Comparison of ENCODE assay signal across 8 cellular contexts in the genomic region with DNA sequence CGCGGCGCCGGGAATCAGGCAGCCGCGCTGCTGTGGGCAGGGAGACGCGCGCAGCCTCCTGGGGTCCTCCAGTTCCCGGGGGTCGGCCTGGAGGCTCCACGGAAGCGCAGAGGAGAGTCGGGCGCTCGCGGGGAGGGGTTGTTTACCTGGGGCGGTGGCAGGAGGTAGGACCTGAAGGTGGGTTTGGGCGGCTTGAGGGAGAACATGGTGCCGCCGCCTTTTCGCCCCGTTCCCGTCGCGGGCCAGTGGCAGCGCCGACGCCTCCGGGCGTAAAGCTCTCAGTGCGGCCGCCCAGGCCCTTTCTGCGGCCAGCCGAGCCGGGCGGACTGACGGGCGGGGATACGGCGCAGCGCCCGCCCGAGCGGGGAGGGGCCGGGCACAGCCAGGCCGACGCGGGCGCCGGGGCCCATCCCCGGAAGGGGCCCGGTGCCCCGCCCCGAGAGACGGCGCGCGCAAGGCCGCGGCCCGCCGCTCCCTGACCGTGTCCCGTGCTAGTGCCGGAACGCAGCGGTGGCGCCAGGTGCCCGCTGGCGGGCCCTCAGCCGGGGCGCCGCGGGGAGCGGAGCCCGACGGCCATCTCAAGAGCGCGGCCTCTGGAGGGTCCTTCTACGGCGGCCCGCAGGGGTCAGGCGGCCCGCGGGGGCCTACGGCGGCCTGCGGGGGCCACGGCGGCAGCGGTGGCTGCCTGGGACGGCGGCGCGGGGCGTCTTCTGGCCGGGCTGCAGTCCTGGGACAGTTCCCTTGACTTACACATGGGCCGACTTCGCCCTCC. TPM values are rescaled to one million over a fixed set of nuclear protein-coding genes. Genes with fewer than 3 reads are reported as not detected.
A peak's percentile ranks its signal among the peaks of the same experiment; 100 is the strongest.
DNase-seq lines count a peak whose midpoint lies in the region; ATAC-seq and TF ChIP-seq lines count a peak whose summit lies in the region.

A gene with protein sequence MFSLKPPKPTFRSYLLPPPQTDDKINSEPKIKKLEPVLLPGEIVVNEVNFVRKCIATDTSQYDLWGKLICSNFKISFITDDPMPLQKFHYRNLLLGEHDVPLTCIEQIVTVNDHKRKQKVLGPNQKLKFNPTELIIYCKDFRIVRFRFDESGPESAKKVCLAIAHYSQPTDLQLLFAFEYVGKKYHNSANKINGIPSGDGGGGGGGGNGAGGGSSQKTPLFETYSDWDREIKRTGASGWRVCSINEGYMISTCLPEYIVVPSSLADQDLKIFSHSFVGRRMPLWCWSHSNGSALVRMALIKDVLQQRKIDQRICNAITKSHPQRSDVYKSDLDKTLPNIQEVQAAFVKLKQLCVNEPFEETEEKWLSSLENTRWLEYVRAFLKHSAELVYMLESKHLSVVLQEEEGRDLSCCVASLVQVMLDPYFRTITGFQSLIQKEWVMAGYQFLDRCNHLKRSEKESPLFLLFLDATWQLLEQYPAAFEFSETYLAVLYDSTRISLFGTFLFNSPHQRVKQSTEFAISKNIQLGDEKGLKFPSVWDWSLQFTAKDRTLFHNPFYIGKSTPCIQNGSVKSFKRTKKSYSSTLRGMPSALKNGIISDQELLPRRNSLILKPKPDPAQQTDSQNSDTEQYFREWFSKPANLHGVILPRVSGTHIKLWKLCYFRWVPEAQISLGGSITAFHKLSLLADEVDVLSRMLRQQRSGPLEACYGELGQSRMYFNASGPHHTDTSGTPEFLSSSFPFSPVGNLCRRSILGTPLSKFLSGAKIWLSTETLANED (minus strand): TSS at position 328 of the 772 bp plus-strand sequence. CDS start 122 bp downstream, at position 206.

- TF ChIP-seq CTCF in type B pancreatic cell (conservative IDR thresholded peaks at IDR 0.05) = no peak

- H3K4me1 Mint-ChIP-seq in IgD-negative memory B cell = peaks cover 24 to 37% (median 35%) of the 10 kb centered on the region in 3 donors
- peaks cover 33% of the 10 kb centered on the region for H3K4me1 Mint-ChIP-seq in activated naive CD8-positive, alpha-beta T cell treated with anti-CD3 and anti-CD28 coated beads, Interleukin-2, amount 50 U/mL, for 24 hours
- peaks cover 20% of the 10 kb centered on the region for H3K4me1 Mint-ChIP-seq in type B pancreatic cell (ENCODE audit: unreplicated experiment)

- H3K27me3 Mint-ChIP-seq in IgD-negative memory B cell = no peaks in the 10 kb centered on the region
- H3K27me3 Mint-ChIP-seq in activated naive CD8-positive, alpha-beta T cell treated with anti-CD3 and anti-CD28 coated beads, Interleukin-2, amount 50 U/mL, for 24 hours = no peaks in the 10 kb centered on the region
- no peaks in the 10 kb centered on the region for H3K27me3 Mint-ChIP-seq in type B pancreatic cell

- H3K9me3 Mint-ChIP-seq in IgD-negative memory B cell (no peaks in the 10 kb centered on the region), type B pancreatic cell (no peaks in the 10 kb centered on the region)
- H3K9me3 Mint-ChIP-seq in activated naive CD8-positive, alpha-beta T cell treated with anti-CD3 and anti-CD28 coated beads, Interleukin-2, amount 50 U/mL, for 24 hours = no peaks in the 10 kb centered on the region

- DNase-seq in EH (ENCODE audit: low read depth) (peak; percentile 87), SW 1271 (lab: John Stamatoyannopoulos, UW) (peak; percentile 38 to 46), cardiac septum (ENCODE audit: low spot score) (peak; percentile 88), posterior vena cava (ENCODE audit: low spot score) (peak; percentile 93), type B pancreatic cell (ENCODE audit: extremely low spot score, unreplicated experiment) (peak; percentile 81)
- DNase-seq in activated naive CD8-positive, alpha-beta T cell treated with anti-CD3 and anti-CD28 coated beads, Interleukin-2, amount 50 U/mL, for 24 hours = peak; percentile 74

- H3K4me3 Mint-ChIP-seq in IgD-negative memory B cell = peak within 1 kb of the TSS; percentile 96 to 98 (median 96)
- peak within 1 kb of the TSS; percentile 86 for H3K4me3 Mint-ChIP-seq in activated naive CD8-positive, alpha-beta T cell treated with anti-CD3 and anti-CD28 coated beads, Interleukin-2, amount 50 U/mL, for 24 hours
- peak within 1 kb of the TSS; percentile 97 for H3K4me3 Mint-ChIP-seq in type B pancreatic cell

- ATAC-seq in GM21576 (IDR thresholded peaks at IDR 0.05; ENCODE audit: unreplicated experiment) = peak; percentile 81
- peak; percentile 96 for ATAC-seq in activated naive CD8-positive, alpha-beta T cell treated with anti-CD3 and anti-CD28 coated beads, Interleukin-2, amount 50 U/mL, for 24 hours

- intact Hi-C loops in cardiac septum (cut with DNase I) (loop anchor here (1.0 to 10.0 kb wide), 4 partner anchors 69 to 403 kb away; a partner anchor contains a TSS), posterior vena cava (cut with DNase I) (no loop called here)

- H3K36me3 Mint-ChIP-seq in IgD-negative memory B cell = peaks cover 2% of the 10 kb centered on the region
- peaks cover 3% of the 10 kb centered on the region for H3K36me3 Mint-ChIP-seq in activated naive CD8-positive, alpha-beta T cell treated with anti-CD3 and anti-CD28 coated beads, Interleukin-2, amount 50 U/mL, for 24 hours (ENCODE audit: low read depth)
- H3K36me3 Mint-ChIP-seq in type B pancreatic cell = peaks cover 16% of the 10 kb centered on the region

- H3K27ac Mint-ChIP-seq in IgD-negative memory B cell (peak within 1 kb of the TSS; percentile 93 to 97 (median 96)), type B pancreatic cell (peak within 1 kb of the TSS; percentile 96)
- peak within 1 kb of the TSS; percentile 84 for H3K27ac Mint-ChIP-seq in activated naive CD8-positive, alpha-beta T cell treated with anti-CD3 and anti-CD28 coated beads, Interleukin-2, amount 50 U/mL, for 24 hours

RNA-seq across cellular contexts. Expression of the gene that starts here (rescaled TPM):
- polyA plus RNA-seq in IgD-negative memory B cell = 15.5 TPM
- total RNA-seq in cardiac septum (27.5 TPM), posterior vena cava (10 to 100 TPM; 11.1 to 23.2 TPM), type B pancreatic cell (ENCODE audit: low replicate concordance) (14.7 and 16.7 TPM in 2 replicates)

Comparison
In these comparisons a context has a peak if more than half of its experiments do, and no peak if none do; other contexts are left out.
1. Peak in every context shown above with its lines: DNase-seq and ATAC-seq.
2. DNase-seq: peak in every context shown above with its lines; median percentile 93 in posterior vena cava; 88 in cardiac septum; 87 in EH; 81 in type B pancreatic cell; 74 in activated naive CD8-positive, alpha-beta T cell treated with anti-CD3 and anti-CD28 coated beads, Interleukin-2, amount 50 U/mL, for 24 hours; 42 in SW 1271.